Comparison of ENCODE assay signal across 8 cellular contexts in the genomic region with DNA sequence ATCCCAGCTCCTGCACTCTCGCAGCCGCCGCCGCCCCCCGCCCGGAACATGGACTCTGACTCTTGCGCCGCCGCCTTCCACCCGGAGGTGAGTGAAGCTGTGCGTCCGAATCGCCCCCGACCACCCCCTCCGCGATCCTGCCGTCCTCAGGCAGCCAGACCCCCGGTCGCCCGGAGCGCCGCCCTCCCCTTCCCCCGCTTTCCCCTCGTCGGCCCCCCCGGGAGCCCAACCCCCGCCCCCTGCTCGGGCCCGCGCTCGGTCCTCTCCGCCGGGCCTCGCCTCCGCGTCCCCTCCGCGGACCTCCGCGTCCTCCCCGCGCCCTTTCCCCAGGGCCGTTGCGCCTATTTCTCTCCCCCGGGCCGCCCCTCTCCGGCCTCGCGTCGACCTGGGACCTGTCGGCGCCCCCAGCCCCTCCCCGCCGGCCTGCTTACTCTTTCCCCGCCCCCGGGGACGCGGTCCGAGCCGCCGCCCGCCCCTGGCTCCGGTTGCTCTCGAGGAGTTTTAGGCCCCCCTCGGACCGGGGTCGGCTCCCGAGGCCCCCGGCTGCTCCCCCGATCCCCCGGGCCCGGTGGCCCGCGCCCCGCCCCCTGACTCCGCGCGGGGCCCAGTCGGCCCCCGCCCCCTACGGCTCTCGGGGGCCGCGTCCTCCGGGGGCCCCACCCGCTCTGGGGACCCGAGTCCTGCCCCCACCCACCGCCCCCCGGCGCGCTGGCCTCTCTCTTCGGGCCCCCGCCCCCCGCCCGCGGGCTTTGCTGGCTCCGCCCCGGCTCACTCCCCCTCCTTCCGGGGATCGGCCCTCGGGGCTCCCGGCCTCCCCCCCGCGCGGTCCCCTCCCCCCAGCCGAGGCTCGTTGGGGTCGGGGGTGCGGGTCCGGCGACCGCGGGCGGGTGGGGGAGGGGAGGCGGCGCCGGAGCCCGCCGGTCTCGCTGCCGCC. TPM values are rescaled to one million over a fixed set of nuclear protein-coding genes. Genes with fewer than 3 reads are reported as not detected.
A peak's percentile ranks its signal among the peaks of the same experiment; 100 is the strongest.
DNase-seq lines count a peak whose midpoint lies in the region; ATAC-seq, FAIRE-seq and TF ChIP-seq lines count a peak whose summit lies in the region.

No MANE protein-coding gene starts in this region.

- TF ChIP-seq CTCF in AG04449 (IDR thresholded peaks at IDR 0.05; ENCODE audit: insufficient read depth, low read length, missing control alignments) (no peak), lower leg skin (IDR thresholded peaks at IDR 0.05) (no peak)

- CTCF ChIA-PET in AG04449 (lab: Yijun Ruan, JAX): no interaction called here

- H3K27me3 Mint-ChIP-seq in stimulated activated memory B cell treated with anti-CD40 and anti-IgM and Interleukin-4, amounts not matched to agents 10 μg/mL and 1 μg/mL and 100 μg/mL, for 72 hours: no peaks in the 10 kb centered on the region

- no peaks in the 10 kb centered on the region for H3K27me3 ChIP-seq in HAP-1 (ENCODE audit: low read depth)

- in situ Hi-C loops in HAP-1 (cut with MboI; ENCODE audit: low sequenced_read_pairs): no loop called here

- no peak for FAIRE-seq in urothelium cell line (lab: Jason Lieb, UNC)

- H3K4me3 ChIP-seq in AG04449 (ENCODE audit: low read depth, low read length): peak overlapping the region; percentile 74
- H3K4me3 ChIP-seq in HAP-1: peak overlapping the region; percentile 74
- H3K4me3 ChIP-seq in lower leg skin (ENCODE audit: low read depth, poor library complexity, severe bottlenecking): peak overlapping the region; percentile 87

- peaks cover 21% of the 10 kb centered on the region for H3K36me3 ChIP-seq in HAP-1 (replicated peaks)

- intact Hi-C loops in lower leg skin (cut with DNase I; ENCODE audit: low total_unique reads): no loop called here

- H3K27ac Mint-ChIP-seq in stimulated activated memory B cell treated with anti-CD40 and anti-IgM and Interleukin-4, amounts not matched to agents 10 μg/mL and 1 μg/mL and 100 μg/mL, for 72 hours: peak overlapping the region; percentile 35

- POLR2A ChIA-PET in AG04449 (lab: Yijun Ruan, JAX): interaction anchor here (1.0 to 1.5 kb wide), 2 partner anchors 10 to 12 kb away, joined by 3 to 8 read pairs; no protein-coding TSS in a partner anchor

- ATAC-seq in stimulated activated memory B cell treated with anti-CD40 and anti-IgM and Interleukin-4, amounts not matched to agents 10 μg/mL and 1 μg/mL and 100 μg/mL, for 72 hours: peak; percentile 42

- DNase-seq in AG04449 (ENCODE audit: low read depth, low spot score) (no peak), HAP-1 (ENCODE audit: low spot score in 2 of 2) (peak in 1 of 2 experiments; percentile 79), dermis blood vessel endothelial cell (peak; percentile 23), lower leg skin (ENCODE audit: low spot score in 2 of 2) (no peak), superior temporal gyrus (ENCODE audit: extremely low spot score) (no peak), urothelium cell line (ENCODE audit: low spot score) (no peak)
- DNase-seq in activated CD4-positive, CD25-positive, alpha-beta regulatory T cell treated with anti-CD3 and anti-CD28 coated beads, Interleukin-2, amount 50 U/mL, for 72 hours: peak; percentile 57

- H3K9me3 ChIP-seq in HAP-1: no peaks in the 10 kb centered on the region

- no peaks in the 10 kb centered on the region for H3K36me3 Mint-ChIP-seq in stimulated activated memory B cell treated with anti-CD40 and anti-IgM and Interleukin-4, amounts not matched to agents 10 μg/mL and 1 μg/mL and 100 μg/mL, for 72 hours

- H3K4me1 Mint-ChIP-seq in stimulated activated memory B cell treated with anti-CD40 and anti-IgM and Interleukin-4, amounts not matched to agents 10 μg/mL and 1 μg/mL and 100 μg/mL, for 72 hours: peaks cover 16% of the 10 kb centered on the region

- 0% methylated on average over 4 to 51 of the region's 121 CpGs for WGBS in lower leg skin, 2 donors

- peaks cover 15% of the 10 kb centered on the region for H3K4me1 ChIP-seq in HAP-1

- H3K4me3 Mint-ChIP-seq in stimulated activated memory B cell treated with anti-CD40 and anti-IgM and Interleukin-4, amounts not matched to agents 10 μg/mL and 1 μg/mL and 100 μg/mL, for 72 hours: peak overlapping the region; percentile 79

- no peak for TF ChIP-seq POLR2A in lower leg skin (IDR thresholded peaks at IDR 0.05)

- no peaks in the 10 kb centered on the region for H3K9me3 Mint-ChIP-seq in stimulated activated memory B cell treated with anti-CD40 and anti-IgM and Interleukin-4, amounts not matched to agents 10 μg/mL and 1 μg/mL and 100 μg/mL, for 72 hours

RNA-seq across cellular contexts. Expression of a gene that starts 0.8 kb away (rescaled TPM):
- total RNA-seq in dermis blood vessel endothelial cell (10.2 and 16.7 TPM in 2 replicates), lower leg skin (10 to 100 TPM; 18.4 to 26.7 (median 21.1) TPM)

RNA-seq across cellular contexts. Expression of a gene that starts 10.4 kb away (rescaled TPM):
- total RNA-seq in dermis blood vessel endothelial cell: 19.9 and 23.5 TPM in 2 replicates
- 10 to 100 TPM; 20.1 to 26.9 (median 23.4) TPM for total RNA-seq in lower leg skin

RNA-seq across cellular contexts. Expression of a gene that starts 11.6 kb away (rescaled TPM):
- 25.9 and 31.7 TPM in 2 replicates for total RNA-seq in dermis blood vessel endothelial cell
- total RNA-seq in lower leg skin: 100 to 1,000 TPM in 3 of 4 donors, 10 to 100 TPM in 1; 89.6 to 147 (median 130) TPM

RNA-seq across cellular contexts. Expression of a gene that starts 34.5 kb away (rescaled TPM):
- total RNA-seq in dermis blood vessel endothelial cell (12.0 and 22.5 TPM in 2 replicates), lower leg skin (10 to 100 TPM; 31.6 to 40.4 (median 34.8) TPM)

RNA-seq across cellular contexts. Expression of a gene that starts 59.2 kb away (rescaled TPM):
- under 0.01 TPM in 1 of 2 replicates, not detected in the other for total RNA-seq in dermis blood vessel endothelial cell
- total RNA-seq in lower leg skin: under 1 TPM in 2 of 4 donors, not detected in 2; 0.27 to 0.39 TPM

Comparison
In these comparisons a context has a peak if more than half of its experiments do, and no peak if none do; other contexts are left out.
1. DNase-seq: peak in activated CD4-positive, CD25-positive, alpha-beta regulatory T cell treated with anti-CD3 and anti-CD28 coated beads, Interleukin-2, amount 50 U/mL, for 72 hours (single experiment) and dermis blood vessel endothelial cell (single experiment); none in AG04449 (single experiment), lower leg skin (0 of 2), superior temporal gyrus (single experiment) and urothelium cell line (single experiment).
2. Peak in every context shown above with its lines, with median percentiles within 50 percentile points of each other: H3K4me3 ChIP-seq.